Comparison of ENCODE assay signal across 8 cellular contexts in genomic region chr19:39031368-39032163, GRCh38. TPM values are rescaled to one million over a fixed set of nuclear protein-coding genes. Genes with fewer than 3 reads are reported as not detected.
DNase-seq lines count a peak whose midpoint lies in the region; ATAC-seq lines count a peak whose summit lies in the region.

No MANE protein-coding gene starts in this region.

- DNase-seq in DMS153 treated with DMSO at 0.1 percent for 48 hours (lab: John Stamatoyannopoulos, UW; ENCODE audit: unreplicated experiment) = peak; percentile 73
- peak; percentile 99 for DNase-seq in NCI-H748 treated with DMSO at 0.1 percent for 48 hours (lab: John Stamatoyannopoulos, UW)
- peak; percentile 93 for DNase-seq in activated CD8-positive, alpha-beta memory T cell treated with anti-CD3 and anti-CD28 coated beads for 24 hours
- DNase-seq in effector CD4-positive, alpha-beta T cell = peak; percentile 64
- DNase-seq in lung microvascular endothelial cell (ENCODE audit: low read depth in 2 of 2) = peak; percentile 6 to 76
- DNase-seq in stimulated activated CD4-positive, alpha-beta T cell treated with anti-CD3 and anti-CD28 coated beads, TNF-alpha, amount 100 ng/mL, for 4 hours (ENCODE audit: low read depth in 3 of 3) = peak; percentile 66 to 72 (median 66)
- DNase-seq in MV-4-11 (lab: John Stamatoyannopoulos, UW) = no peak

- ATAC-seq in HG02885 (IDR thresholded peaks at IDR 0.05; ENCODE audit: poor library complexity, unreplicated experiment) = peak; percentile 91

RNA-seq across cellular contexts. Expression of gene FBXO27, which starts 0.8 kb away (rescaled TPM):
- 0.44 and 0.79 TPM in 2 replicates for total RNA-seq in lung microvascular endothelial cell

RNA-seq across cellular contexts. Expression of gene ACP7, which starts 52.6 kb away (rescaled TPM):
- total RNA-seq in lung microvascular endothelial cell = not detected in 2 replicates

RNA-seq across cellular contexts. Expression of gene FBXO17, which starts 56.0 kb away (rescaled TPM):
- 17.0 and 20.0 TPM in 2 replicates for total RNA-seq in lung microvascular endothelial cell
